Comparison of ENCODE assay signal across 1 cellular context in genomic region chr2:230219419-230220331, GRCh38.
TF ChIP-seq lines count a peak whose summit lies in the region.

SP110 (minus strand) TSS chr2:230219984; CDS start chr2:230216927, 3,057 bp downstream.

TF ChIP-seq in H1, 55 proteins besides CTCF, POLR2A, EP300 and RAD21 (continued from another document):
- TF ChIP-seq RNF2 (IDR thresholded peaks at IDR 0.05; ENCODE audit: borderline replicate concordance, low read depth, low read length, missing control alignments, poor library complexity, severe bottlenecking): no peak
- peak; percentile 37 for TF ChIP-seq KDM4A (IDR thresholded peaks at IDR 0.05; ENCODE audit: low read depth, low read length, severe bottlenecking)
- TF ChIP-seq TAF1 (IDR thresholded peaks at IDR 0.05; ENCODE audit: low read depth, low read length): peak; percentile 61
- TF ChIP-seq HDAC2 (IDR thresholded peaks at IDR 0.05; ENCODE audit: borderline replicate concordance in 1 of 2, low read depth in 2 of 2, low read length in 2 of 2): no peak
- no peak for TF ChIP-seq RBBP5 (IDR thresholded peaks at IDR 0.05; ENCODE audit: borderline replicate concordance, low read depth, low read length)
- TF ChIP-seq YY1 (IDR thresholded peaks at IDR 0.05; ENCODE audit: low read depth, low read length): no peak
- no peak for TF ChIP-seq ASH2L (IDR thresholded peaks at IDR 0.05; ENCODE audit: low read length)
- TF ChIP-seq SIX5 (IDR thresholded peaks at IDR 0.05; ENCODE audit: low read depth, low read length): no peak
- TF ChIP-seq CREB1 (IDR thresholded peaks at IDR 0.05): no peak
- TF ChIP-seq KDM5A (IDR thresholded peaks at IDR 0.05; ENCODE audit: low read length): no peak
- TF ChIP-seq EGR1 (IDR thresholded peaks at IDR 0.05; ENCODE audit: borderline replicate concordance, low read depth, low read length): no peak
- TF ChIP-seq BCL11A (IDR thresholded peaks at IDR 0.05; ENCODE audit: low read depth in 2 of 2, low read length in 2 of 2): no peak
- no peak for TF ChIP-seq JUND (IDR thresholded peaks at IDR 0.05; ENCODE audit: low read length)
- no peak for TF ChIP-seq POLR2AphosphoS5 (IDR thresholded peaks at IDR 0.05; ENCODE audit: low read depth, low read length)
- TF ChIP-seq TEAD4 (IDR thresholded peaks at IDR 0.05; ENCODE audit: low read depth, low read length): no peak
- no peak for TF ChIP-seq E2F6 (IDR thresholded peaks at IDR 0.05)
- TF ChIP-seq POU5F1 (IDR thresholded peaks at IDR 0.05; ENCODE audit: low read depth, low read length): no peak
- 0 out of 2 replicates have a peak, but pooled peaks have one; percentile 42 for TF ChIP-seq TBP (IDR thresholded peaks at IDR 0.05; ENCODE audit: low read depth, low read length)
- TF ChIP-seq ATF2 (IDR thresholded peaks at IDR 0.05; ENCODE audit: low read length): no peak
- no peak for TF ChIP-seq SRF (IDR thresholded peaks at IDR 0.05; ENCODE audit: low read depth, low read length)
- TF ChIP-seq SUZ12 (IDR thresholded peaks at IDR 0.05; ENCODE audit: low read length): no peak
- TF ChIP-seq PHF8 (conservative IDR thresholded peaks at IDR 0.05; ENCODE audit: low read depth, low read length): no peak
- no peak for TF ChIP-seq GTF2F1 (IDR thresholded peaks at IDR 0.05; ENCODE audit: borderline replicate concordance, low read depth, low read length)
- no peak for TF ChIP-seq TCF12 (IDR thresholded peaks at IDR 0.05; ENCODE audit: low read depth, low read length)
- no peak for TF ChIP-seq JUN (IDR thresholded peaks at IDR 0.05; ENCODE audit: low read depth, low read length)
- TF ChIP-seq EZH2 (IDR thresholded peaks at IDR 0.05; ENCODE audit: low read depth, low read length, severe bottlenecking): no peak
- no peak for TF ChIP-seq CTBP2 (IDR thresholded peaks at IDR 0.05; ENCODE audit: borderline replicate concordance, insufficient read depth, insufficient read length, low read length)
- no peak for TF ChIP-seq USF2 (IDR thresholded peaks at IDR 0.05; ENCODE audit: low read length)
TF ChIP-seq in H1: peak in this region for 5.
